15 cellular contexts compared by ENCODE assay signal in the genomic region with DNA sequence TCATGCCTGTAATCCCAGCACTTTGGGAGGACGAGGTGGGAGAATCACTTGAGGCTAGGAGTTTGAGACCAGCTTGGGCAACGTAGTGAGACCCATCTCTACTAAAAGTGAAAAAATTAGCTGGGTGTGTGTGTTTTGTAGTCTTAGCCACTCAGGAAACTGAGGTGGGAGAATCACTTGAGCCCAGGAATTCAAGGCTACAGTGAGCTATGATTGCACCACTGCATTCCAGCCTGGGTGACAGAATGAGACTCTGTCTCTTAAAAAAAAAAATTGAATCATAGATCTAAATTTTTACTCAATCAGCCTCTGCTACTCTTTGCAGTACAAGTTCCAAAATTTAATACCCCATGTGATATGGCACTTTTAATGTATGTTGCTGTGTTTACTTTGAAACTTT.
"Had no signal": no experiment of that assay in that cellular context is flagged by ENCODE, and none has a peak within 500 bp of the region (broad histone marks: within the 10 kb centered on the region; RNA-seq: fewer than 3 reads in every experiment).

No MANE protein-coding gene starts in this region.

- H3K9me3 ChIP-seq: ascending aorta, colonic mucosa had no signal

- H3K9ac ChIP-seq: parathyroid adenoma had no signal

- H3K36me3 ChIP-seq: ascending aorta, colonic mucosa had no signal

- H3K4me1 ChIP-seq: ascending aorta had no signal

- ATAC-seq: activated CD4-positive, CD25-positive, alpha-beta regulatory T cell treated with anti-CD3 and anti-CD28 coated beads, Interleukin-2, amount 50 U/mL, for 24 hours; esophagus mucosa; T-cell had no signal

- H3K4me3 ChIP-seq: ascending aorta, colonic mucosa had no signal

- FAIRE-seq: endometrium, islet of Langerhans had no signal

- H3K27ac ChIP-seq: ascending aorta, colonic mucosa, parathyroid adenoma had no signal

- H3K27me3 ChIP-seq: ascending aorta, colonic mucosa had no signal

- DNase-seq: activated CD4-positive, alpha-beta T cell treated with anti-CD3 and anti-CD28 coated beads, Interleukin-2, amount 50 U/mL, for 1 hour; activated naive CD4-positive, alpha-beta T cell; activated naive CD8-positive, alpha-beta T cell treated with anti-CD3 and anti-CD28 coated beads, Interleukin-2, amount 10 ng/mL, durations not matched to agents 7 days and 5 days; caudate nucleus; colonic mucosa; mammary epithelial cell; retina; T-cell; T-helper 9 cell had no signal
